In genomic region chr21:42009018-42009830, GRCh38 we compare ENCODE assay signal across 7 cellular contexts. TPM values are rescaled to one million over a fixed set of nuclear protein-coding genes. Genes with fewer than 3 reads are reported as not detected.
DNase-seq lines count a peak whose midpoint lies in the region; ATAC-seq and TF ChIP-seq lines count a peak whose summit lies in the region.

No MANE protein-coding gene starts in this region.

- H3K9ac ChIP-seq in GM23248 (peak overlapping the region; percentile 98), Loucy (ENCODE audit: low read depth, low read length, poor library complexity, severe bottlenecking) (peak overlapping the region; percentile 94)

- peak; percentile 43 for TF ChIP-seq CTCF in GM10266 (IDR thresholded peaks at IDR 0.05; ENCODE audit: control insufficient read depth, insufficient read depth, low read depth, missing control alignments)
- peak; percentile 47 for TF ChIP-seq CTCF in Loucy (conservative IDR thresholded peaks at IDR 0.05; ENCODE audit: low read length)
- peak; percentile 38 for TF ChIP-seq CTCF in lower lobe of right lung (IDR thresholded peaks at IDR 0.05)

- no peaks in the 10 kb centered on the region for H3K27me3 ChIP-seq in GM23248 (replicated peaks; ENCODE audit: insufficient read depth)
- H3K27me3 ChIP-seq in Loucy (ENCODE audit: insufficient read depth, low read length, poor library complexity, severe bottlenecking) = no peaks in the 10 kb centered on the region
- no peaks in the 10 kb centered on the region for H3K27me3 ChIP-seq in lower lobe of right lung (ENCODE audit: low read depth)

- peak; percentile 50 to 53 for ATAC-seq in lower lobe of right lung

- no peaks in the 10 kb centered on the region for H3K9me3 ChIP-seq in GM23248 (ENCODE audit: low read depth)
- H3K9me3 ChIP-seq in Loucy (ENCODE audit: insufficient read depth, low read depth, low read length) = no peaks in the 10 kb centered on the region
- no peaks in the 10 kb centered on the region for H3K9me3 ChIP-seq in lower lobe of right lung

- peak overlapping the region; percentile 98 for H3K27ac ChIP-seq in GM23248
- peak overlapping the region; percentile 97 for H3K27ac ChIP-seq in lower lobe of right lung

- H3K9me2 ChIP-seq in GM23248 (ENCODE audit: insufficient read depth) (no peaks in the 10 kb centered on the region), Loucy (replicated peaks; ENCODE audit: low read depth, low read length) (no peaks in the 10 kb centered on the region)

- H3K4me3 ChIP-seq in GM23248 (peak overlapping the region; percentile 76), Loucy (ENCODE audit: low read length, poor library complexity, severe bottlenecking) (peak overlapping the region; percentile 86), lower lobe of right lung (peak overlapping the region; percentile 74)

- H2AFZ ChIP-seq in GM23248 (no peak overlapping the region; the same call in 1 of the 2 replicates), Loucy (ENCODE audit: low read length) (no peak overlapping the region)

- peak overlapping the region; percentile 90 for H3K4me2 ChIP-seq in GM23248 (ENCODE audit: unreplicated experiment)
- peak overlapping the region; percentile 83 for H3K4me2 ChIP-seq in Loucy (ENCODE audit: low read depth, low read length, poor library complexity, severe bottlenecking)

- H4K20me1 ChIP-seq in GM23248 (ENCODE audit: insufficient read depth) = no peaks in the 10 kb centered on the region
- H4K20me1 ChIP-seq in Loucy (ENCODE audit: insufficient read depth, low read length, poor library complexity, severe bottlenecking) = peaks cover 11% of the 10 kb centered on the region

- DNase-seq in GM10266 (ENCODE audit: extremely low spot score) = peak; percentile 37
- DNase-seq in GM23248 = peak; percentile 85
- DNase-seq in activated CD4-positive, alpha-beta T cell treated with anti-CD3 and anti-CD28 coated beads for 48 hours = peak; percentile 68
- peak; percentile 74 for DNase-seq in dermis blood vessel endothelial cell
- peak; percentile 71 for DNase-seq in lower lobe of right lung
- peak in 2 of 3 donors; percentile 27 to 32 for DNase-seq in stimulated activated CD4-positive, alpha-beta T cell treated with anti-CD3 and anti-CD28 coated beads, TNF-alpha, amount 100 ng/mL, for 48 hours (ENCODE audit: low read depth in 3 of 3)

- in situ Hi-C loops in GM23248 (cut with MboI) = no loop called here

- H3F3A ChIP-seq in GM23248 (ENCODE audit: insufficient read depth) (peaks cover 16% of the 10 kb centered on the region), Loucy (ENCODE audit: low read depth) (no peaks in the 10 kb centered on the region)

- H3K4me1 ChIP-seq in GM23248 (ENCODE audit: insufficient read depth) (peaks cover 6% of the 10 kb centered on the region), Loucy (ENCODE audit: insufficient read depth, low read length, poor library complexity, severe bottlenecking) (peaks cover 68% of the 10 kb centered on the region), lower lobe of right lung (peaks cover 13% of the 10 kb centered on the region)

- 1 to 2% methylated on average over 48 to 85 of the region's 86 CpGs for WGBS in GM23248 (ENCODE audit: low coverage in 1 of 2, low lambda C conversion rate in 2 of 2, missing lambda C conversion rate in 2 of 2), 2 experiments

- intact Hi-C loops in lower lobe of right lung (cut with DNase I) = no loop called here

- H3K36me3 ChIP-seq in GM23248 (ENCODE audit: low read depth) (no peaks in the 10 kb centered on the region), Loucy (ENCODE audit: insufficient read depth, low read length) (no peaks in the 10 kb centered on the region), lower lobe of right lung (no peaks in the 10 kb centered on the region)

- H3K79me2 ChIP-seq in GM23248 (ENCODE audit: insufficient read depth) (peaks cover 54% of the 10 kb centered on the region), Loucy (ENCODE audit: insufficient read depth, low read length) (peaks cover 74% of the 10 kb centered on the region)

RNA-seq across cellular contexts. Expression of gene ZBTB21, which starts 0.9 kb away (rescaled TPM):
- 10.6 and 10.7 TPM in 2 replicates for total RNA-seq in GM23248 (2014; rRNA removed; shearing (Covaris generic))
- 9.1 and 10.7 TPM in 2 replicates for polyA plus RNA-seq in GM23248 (2016; fragmentation: Nextera tagmentation; extraction: Ambion mirVana)
- total RNA-seq in dermis blood vessel endothelial cell (5.3 and 6.1 TPM in 2 replicates), lower lobe of right lung (15.6 TPM)

RNA-seq across cellular contexts. Expression of gene C2CD2, which starts 55.4 kb away (rescaled TPM):
- 11.5 and 12.2 TPM in 2 replicates for total RNA-seq in GM23248 (2014; rRNA removed; shearing (Covaris generic))
- polyA plus RNA-seq in GM23248 (2016; fragmentation: Nextera tagmentation; extraction: Ambion mirVana) = 5.9 and 7.6 TPM in 2 replicates
- total RNA-seq in dermis blood vessel endothelial cell (51.7 and 63.0 TPM in 2 replicates), lower lobe of right lung (23.8 TPM)

Comparison
In these comparisons a context has a peak if more than half of its experiments do, and no peak if none do; other contexts are left out.
1. Peak in every context shown above with its lines: DNase-seq, ATAC-seq, H3K4me3 ChIP-seq and H3K27ac ChIP-seq.
2. DNase-seq: peak in every context shown above with its lines; median percentile 85 in GM23248; 74 in dermis blood vessel endothelial cell; 71 in lower lobe of right lung; 68 in activated CD4-positive, alpha-beta T cell treated with anti-CD3 and anti-CD28 coated beads for 48 hours; 37 in GM10266; 30 in stimulated activated CD4-positive, alpha-beta T cell treated with anti-CD3 and anti-CD28 coated beads, TNF-alpha, amount 100 ng/mL, for 48 hours.